ENCODE assay signal across 1 cellular context in genomic region chr4:153517159-153517558, GRCh38.
TF ChIP-seq lines count a peak whose summit lies in the region.

No MANE protein-coding gene starts in this region.

TF ChIP-seq in HEK293, 187 proteins besides CTCF, POLR2A, EP300 and RAD21 (continued from another document):
- TF ChIP-seq ZNF16 (tag by site-specific recombination; IDR thresholded peaks at IDR 0.05; ENCODE audit: low read depth): no peak
- TF ChIP-seq ZNF626 (tag by site-specific recombination; IDR thresholded peaks at IDR 0.05): no peak
- TF ChIP-seq, protein P1, sequence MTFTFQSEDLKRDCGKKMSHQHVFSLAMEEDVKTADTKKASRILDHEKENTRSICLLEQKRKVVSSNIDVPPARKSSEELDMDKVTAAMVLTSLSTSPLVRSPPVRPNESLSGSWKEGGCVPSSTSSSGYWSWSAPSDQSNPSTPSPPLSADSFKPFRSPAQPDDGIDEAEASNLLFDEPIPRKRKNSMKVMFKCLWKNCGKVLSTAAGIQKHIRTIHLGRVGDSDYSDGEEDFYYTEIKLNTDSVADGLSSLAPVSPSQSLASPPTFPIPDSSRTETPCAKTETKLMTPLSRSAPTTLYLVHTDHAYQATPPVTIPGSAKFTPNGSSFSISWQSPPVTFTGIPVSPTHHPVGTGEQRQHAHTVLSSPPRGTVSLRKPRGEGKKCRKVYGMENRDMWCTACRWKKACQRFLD (tag by site-specific recombination; IDR thresholded peaks at IDR 0.05): no peak
- peak; percentile 51 for TF ChIP-seq PRDM6 (tag by site-specific recombination; IDR thresholded peaks at IDR 0.05)
- no peak for TF ChIP-seq ZXDB (tag by site-specific recombination; IDR thresholded peaks at IDR 0.05)
- TF ChIP-seq ZNF555 (tag by site-specific recombination; conservative IDR thresholded peaks at IDR 0.05): no peak
- no peak for TF ChIP-seq ZNF10 (tag by site-specific recombination; IDR thresholded peaks at IDR 0.05)
TF ChIP-seq in HEK293: peak in this region for 1.
